ENCODE assay signal across 22 cellular contexts in the genomic region with DNA sequence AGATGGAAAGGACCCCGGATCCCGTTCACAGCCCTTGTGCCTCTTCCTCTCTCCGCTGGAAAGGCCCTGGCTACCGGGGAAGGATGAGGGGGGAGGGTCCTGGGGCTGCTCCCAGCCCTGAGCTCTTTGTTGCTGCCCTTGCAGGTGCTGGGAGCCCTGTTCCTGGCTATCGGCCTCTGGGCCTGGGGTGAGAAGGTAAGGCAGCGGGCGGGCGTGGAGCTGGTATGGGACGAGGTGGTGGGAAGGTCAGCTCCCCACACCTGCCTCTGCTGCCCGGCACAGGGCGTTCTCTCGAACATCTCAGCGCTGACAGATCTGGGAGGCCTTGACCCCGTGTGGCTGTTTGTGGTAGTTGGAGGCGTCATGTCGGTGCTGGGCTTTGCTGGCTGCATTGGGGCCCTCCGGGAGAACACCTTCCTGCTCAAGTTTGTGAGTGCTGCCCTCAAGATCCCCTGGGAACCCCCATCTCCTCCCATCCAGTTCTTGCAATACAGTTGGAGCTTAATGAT. TPM values are rescaled to one million over a fixed set of nuclear protein-coding genes. Genes with fewer than 3 reads are reported as not detected.
DNase-seq lines count a peak whose midpoint lies in the region; ATAC-seq, FAIRE-seq and TF ChIP-seq lines count a peak whose summit lies in the region.
"Had no signal": no experiment of that assay in that cellular context is flagged by ENCODE, and none has a peak within 500 bp of the region (broad histone marks: within the 10 kb centered on the region; RNA-seq: fewer than 3 reads in every experiment).

No MANE protein-coding gene starts in this region.

- TF ChIP-seq POLR2A in K562 (conservative IDR thresholded peaks at IDR 0.05) = no peak

- no peak for TF ChIP-seq RAD21 in K562 (CRISPR knock-in tag; conservative IDR thresholded peaks at IDR 0.05 in 1 of 2, IDR thresholded peaks at IDR 0.05 in 1 of 2)

- H2AFZ ChIP-seq in K562 (ENCODE audit: low read depth, low read length) = no peak overlapping the region

- H3K27ac ChIP-seq in CD4-positive, alpha-beta T cell (ENCODE audit: low read depth, low read length) = no peak overlapping the region
- H3K27ac ChIP-seq in K562 (ENCODE audit: extremely low read depth, low read depth, low read length) = no peak overlapping the region

- H3K36me3 ChIP-seq in H7 (replicated peaks; ENCODE audit: control insufficient read depth, insufficient read depth, low read length) (peaks cover 7% of the 10 kb centered on the region), K562 (ENCODE audit: control insufficient read depth, insufficient read depth, low read length) (peaks cover 26% of the 10 kb centered on the region; the same call in 2 of the 3 replicates)

- 82% methylated on average over 16 of the region's 17 CpGs for WGBS in K562 (ENCODE audit: insufficient coverage, low coverage, missing lambda C conversion rate)

- intact Hi-C loops in CD4-positive, alpha-beta T cell (cut with DNase I, micrococcal nuclease) = no loop called here
- intact Hi-C loops in K562 (cut with micrococcal nuclease) = no loop called here

- H3K4me3 ChIP-seq in H7 (ENCODE audit: insufficient read depth, low read depth, low read length) (no peak overlapping the region), K562 (no peak overlapping the region)
- H3K4me3 ChIP-seq: MG63 had no signal

- no peak for FAIRE-seq in K562 (lab: Jason Lieb, UNC)
- FAIRE-seq: GM12891, H1, HTR-8/SVneo had no signal

- peaks cover 45% of the 10 kb centered on the region for H3K79me2 ChIP-seq in K562 (ENCODE audit: control insufficient read depth, insufficient read depth, low read length)

- peaks cover 19% of the 10 kb centered on the region for H4K20me1 ChIP-seq in K562 (replicated peaks; ENCODE audit: control insufficient read depth, insufficient read depth, low read length)

- CTCF ChIA-PET in CD4-positive, alpha-beta T cell (lab: Charles Lee) = no interaction called here
- CTCF ChIA-PET in K562 (lab: Yijun Ruan, JAX; ENCODE audit: low intra/inter-chr PET ratio) = no interaction called here

- in situ Hi-C loops in K562 (cut with MboI) = no loop called here

- H3K36me3 Mint-ChIP-seq in CD4-positive, alpha-beta T cell (ENCODE audit: low read depth) = peaks cover 21% of the 10 kb centered on the region
- peaks cover 14 to 37% of the 10 kb centered on the region in 2 donors for H3K36me3 Mint-ChIP-seq in stimulated activated naive B cell treated with anti-CD40 and anti-IgM and Interleukin-4, amounts not matched to agents 10 μg/mL and 1 μg/mL and 100 μg/mL, for 72 hours
- H3K36me3 Mint-ChIP-seq: IgD-negative memory B cell had no signal

- POLR2A ChIA-PET in CD4-positive, alpha-beta T cell (lab: Charles Lee) = interaction anchor here (1.4 kb wide), 1 partner anchor 9 kb away, joined by 6 read pairs; no protein-coding TSS in a partner anchor
- POLR2A ChIA-PET in K562 (lab: Yijun Ruan, JAX) = interaction anchor here (0.9 kb wide), 1 partner anchor 59 kb away, joined by 4 read pairs; no protein-coding TSS in a partner anchor

- H3K4me3 Mint-ChIP-seq in CD4-positive, alpha-beta T cell = no peak overlapping the region
- no peak overlapping the region for H3K4me3 Mint-ChIP-seq in stimulated activated naive B cell treated with anti-CD40 and anti-IgM and Interleukin-4, amounts not matched to agents 10 μg/mL and 1 μg/mL and 100 μg/mL, for 72 hours
- H3K4me3 Mint-ChIP-seq: HFFc6; T-helper 1 cell treated with Interleukin-12 subunit alpha and Interleukin-12 subunit beta and Interleukin-4 antibody, amounts not matched to agents 30 μg/mL and 1 μg/mL, for 36 hours had no signal

- H3K27me3 ChIP-seq in CD4-positive, alpha-beta T cell (ENCODE audit: control insufficient read depth, insufficient read depth, low read length) = no peaks in the 10 kb centered on the region
- H3K27me3 ChIP-seq in H7 (ENCODE audit: control insufficient read depth, insufficient read depth, low read length) (no peaks in the 10 kb centered on the region), K562 (ENCODE audit: control insufficient read depth in 2 of 2, insufficient read depth in 2 of 2, low read length in 2 of 2) (no peaks in the 10 kb centered on the region)
- H3K27me3 ChIP-seq: MG63 had no signal

- DNase-seq in CD4-positive, alpha-beta T cell = no peak
- peak; percentile 61 for DNase-seq in H7
- no peak for DNase-seq in K562 (ENCODE audit: extremely low read depth in 1 of 4, low spot score in 3 of 4)
- no peak for DNase-seq in stimulated activated naive B cell treated with anti-CD40 and anti-IgM and Interleukin-4, amounts not matched to agents 10 μg/mL and 1 μg/mL and 100 μg/mL, for 72 hours
- DNase-seq in NCI-H2107 (lab: John Stamatoyannopoulos, UW) = no peak
- no peak for DNase-seq in NCI-H187 treated with DMSO at 0.1 percent for 48 hours (lab: John Stamatoyannopoulos, UW)
- DNase-seq: DMS153, GF-D8, HFFc6, Kasumi-1, MG63, NCI-H1436 treated with DMSO at 0.1 percent for 48 hours, NCI-H510A, PC-3, RPMI8226 had no signal

- no TSS peak for BruUV-seq in K562 (replicated peaks; lab: Mats Ljungman, UMichigan)

- H3K4me2 ChIP-seq in K562 (ENCODE audit: insufficient read depth, low read length) = no peak overlapping the region

- TF ChIP-seq CTCF in CD4-positive, alpha-beta T cell (IDR thresholded peaks at IDR 0.05) = no peak
- TF ChIP-seq CTCF in K562 (IDR thresholded peaks at IDR 0.05 in 2 of 3, conservative IDR thresholded peaks at IDR 0.05 in 1 of 3; ENCODE audit: insufficient read depth in 2 of 3, low read depth in 1 of 3, low read length in 3 of 3) = no peak

- H3K27ac Mint-ChIP-seq in CD4-positive, alpha-beta T cell = peak overlapping the region; percentile 68
- H3K27ac Mint-ChIP-seq in stimulated activated naive B cell treated with anti-CD40 and anti-IgM and Interleukin-4, amounts not matched to agents 10 μg/mL and 1 μg/mL and 100 μg/mL, for 72 hours = peak overlapping the region; percentile 31
- H3K27ac Mint-ChIP-seq: HFFc6; IgD-negative memory B cell; T-helper 1 cell treated with Interleukin-12 subunit alpha and Interleukin-12 subunit beta and Interleukin-4 antibody, amounts not matched to agents 30 μg/mL and 1 μg/mL, for 36 hours had no signal

- H3K27me3 Mint-ChIP-seq in CD4-positive, alpha-beta T cell = no peaks in the 10 kb centered on the region
- H3K27me3 Mint-ChIP-seq in stimulated activated naive B cell treated with anti-CD40 and anti-IgM and Interleukin-4, amounts not matched to agents 10 μg/mL and 1 μg/mL and 100 μg/mL, for 72 hours = no peaks in the 10 kb centered on the region
- H3K27me3 Mint-ChIP-seq: IgD-negative memory B cell had no signal

- no peak for TF ChIP-seq EP300 in K562 (IDR thresholded peaks at IDR 0.05; ENCODE audit: low read length)

- peaks cover 61% of the 10 kb centered on the region for H3K4me1 Mint-ChIP-seq in CD4-positive, alpha-beta T cell (ENCODE audit: low read depth)
- H3K4me1 Mint-ChIP-seq in stimulated activated naive B cell treated with anti-CD40 and anti-IgM and Interleukin-4, amounts not matched to agents 10 μg/mL and 1 μg/mL and 100 μg/mL, for 72 hours = peaks cover 43 to 75% of the 10 kb centered on the region in 2 donors

- peaks cover 19% of the 10 kb centered on the region for H3K9me1 ChIP-seq in K562 (ENCODE audit: control insufficient read depth, insufficient read depth, low read length)

- ATAC-seq in CD4-positive, alpha-beta T cell (ENCODE audit: poor library complexity) = no peak
- no peak for ATAC-seq in K562
- no peak for ATAC-seq in stimulated activated naive B cell treated with anti-CD40 and anti-IgM and Interleukin-4, amounts not matched to agents 10 μg/mL and 1 μg/mL and 100 μg/mL, for 72 hours (replicated peaks)
- no peak for ATAC-seq in HG03139 (IDR thresholded peaks at IDR 0.05; ENCODE audit: unreplicated experiment)
- ATAC-seq: PC-3 had no signal

- H3K4me1 ChIP-seq in K562 (replicated peaks in 1 of 2; ENCODE audit: control insufficient read depth in 2 of 2, insufficient read depth in 2 of 2, low read length in 2 of 2) = peaks cover 30 to 63% of the 10 kb centered on the region in 2 experiments

- no peaks in the 10 kb centered on the region for H3K9me3 ChIP-seq in CD4-positive, alpha-beta T cell (ENCODE audit: control insufficient read depth, low read length)
- H3K9me3 ChIP-seq in K562 (replicated peaks; ENCODE audit: control insufficient read depth, insufficient read depth, low read depth, low read length) = no peaks in the 10 kb centered on the region
- H3K9me3 ChIP-seq: MG63 had no signal

- H3K9me3 Mint-ChIP-seq in CD4-positive, alpha-beta T cell = no peaks in the 10 kb centered on the region
- no peaks in the 10 kb centered on the region for H3K9me3 Mint-ChIP-seq in stimulated activated naive B cell treated with anti-CD40 and anti-IgM and Interleukin-4, amounts not matched to agents 10 μg/mL and 1 μg/mL and 100 μg/mL, for 72 hours
- H3K9me3 Mint-ChIP-seq: HFFc6; IgD-negative memory B cell; T-helper 1 cell treated with Interleukin-12 subunit alpha and Interleukin-12 subunit beta and Interleukin-4 antibody, amounts not matched to agents 30 μg/mL and 1 μg/mL, for 36 hours had no signal

- H3K9ac ChIP-seq in K562 (ENCODE audit: insufficient read depth in 1 of 2, low read depth in 2 of 2, low read length in 2 of 2) = peak overlapping the region in 1 of 2 experiments; percentile 22; a peak in 1 of 4 replicates

RNA-seq across cellular contexts. Expression of a gene that starts 4.2 kb away (rescaled TPM):
- 1 to 10 TPM; 7.8 to 7.9 TPM for total RNA-seq in CD4-positive, alpha-beta T cell
- total RNA-seq in H7 (2014; rRNA removed; shearing (Covaris generic)) = 39.8 and 50.7 TPM in 2 replicates
- total RNA-seq in K562 (2011; cell fraction: chromatin; rRNA removed; ENCODE audit: low replicate concordance) = 52.6 and 123 TPM in 2 replicates
- total RNA-seq in K562 (2011; cell fraction: nucleolus; rRNA removed) = 102 and 110 TPM in 2 replicates
- 84.3 and 103 TPM in 2 replicates for total RNA-seq in K562 (2011; cell fraction: nucleoplasm; rRNA removed)
- total RNA-seq in K562 (2014; rRNA removed) (31.6 and 43.8 TPM in 2 replicates), K562 (2014; rRNA removed; fragmentation: Illumina TruSeq; extraction: Trizol) (28.2 and 30.4 TPM in 2 replicates), K562 (2015; rRNA removed; fragmentation: Illumina TruSeq; extraction: Trizol) (33.5 and 34.5 TPM in 2 replicates), K562 (2021) (53.3 and 58.3 TPM in 2 replicates)
- polyA plus RNA-seq in K562 (2011; rRNA removed) (38.7 and 44.3 TPM in 2 replicates), K562 (2014; fragmentation: Illumina TruSeq; extraction: Trizol) (49.9 and 51.9 TPM in 2 replicates), K562 (2014; fragmentation: Nextera tagmentation; extraction: Ambion mirVana) (1 to 10 TPM in 1 of 2 experiments, under 1 TPM in 1; 0.73 to 2.9 TPM), K562 (2014; rRNA removed) (43.3 and 58.6 TPM in 2 replicates)
- polyA plus RNA-seq in K562 (2011; cell fraction: cytosol; rRNA removed) = 43.2 and 65.5 TPM in 2 replicates
- 114 and 153 TPM in 2 replicates for polyA plus RNA-seq in K562 (2011; cell fraction: nucleus; rRNA removed)
- 36.7 and 36.8 TPM in 2 replicates for polyA plus RNA-seq in K562 (2012)
- 24.3 and 45.7 TPM in 2 replicates for polyA minus RNA-seq in K562 (2011; rRNA and poly(A)+ RNA removed)
- polyA minus RNA-seq in K562 (2011; cell fraction: cytosol; rRNA and poly(A)+ RNA removed) = 30.5 and 31.3 TPM in 2 replicates
- polyA minus RNA-seq in K562 (2011; cell fraction: nucleus; rRNA and poly(A)+ RNA removed) = 18.9 and 21.5 TPM in 2 replicates

RNA-seq across cellular contexts. Expression of a gene that starts 21.1 kb away (rescaled TPM):
- total RNA-seq in CD4-positive, alpha-beta T cell = not detected
- total RNA-seq in H7 (2014; rRNA removed; shearing (Covaris generic)) = 0.33 and 0.97 TPM in 2 replicates
- not detected in 2 replicates for total RNA-seq in K562 (2011; cell fraction: chromatin; rRNA removed; ENCODE audit: low replicate concordance)
- total RNA-seq in K562 (2011; cell fraction: nucleolus; rRNA removed) = not detected in 2 replicates
- not detected in 2 replicates for total RNA-seq in K562 (2011; cell fraction: nucleoplasm; rRNA removed)
- total RNA-seq in K562 (2014; rRNA removed) = not detected in 2 replicates
- total RNA-seq in K562 (2014; rRNA removed; fragmentation: Illumina TruSeq; extraction: Trizol) = not detected in 2 replicates
- total RNA-seq in K562 (2015; rRNA removed; fragmentation: Illumina TruSeq; extraction: Trizol) = not detected in 2 replicates
- not detected in 2 replicates for total RNA-seq in K562 (2021)
- 0.04 TPM in 1 of 2 replicates, not detected in the other for polyA plus RNA-seq in K562 (2011; rRNA removed)
- polyA plus RNA-seq in K562 (2011; cell fraction: cytosol; rRNA removed) = not detected in 2 replicates
- polyA plus RNA-seq in K562 (2011; cell fraction: nucleus; rRNA removed) = 0.20 TPM in 1 of 2 replicates, not detected in the other
- not detected in 2 replicates for polyA plus RNA-seq in K562 (2012)
- polyA plus RNA-seq in K562 (2014; fragmentation: Illumina TruSeq; extraction: Trizol) = not detected in 2 replicates
- polyA plus RNA-seq in K562 (2014; fragmentation: Nextera tagmentation; extraction: Ambion mirVana) = not detected
- polyA plus RNA-seq in K562 (2014; rRNA removed) = not detected in 2 replicates
- polyA minus RNA-seq in K562 (2011; rRNA and poly(A)+ RNA removed) = not detected in 2 replicates
- not detected in 2 replicates for polyA minus RNA-seq in K562 (2011; cell fraction: cytosol; rRNA and poly(A)+ RNA removed)
- not detected in 2 replicates for polyA minus RNA-seq in K562 (2011; cell fraction: nucleus; rRNA and poly(A)+ RNA removed)
- total RNA-seq: A673, HFFc6, PC-3 had no signal
- polyA plus RNA-seq: IgD-negative memory B cell had no signal

RNA-seq across cellular contexts. Expression of a gene that starts 21.2 kb away (rescaled TPM):
- total RNA-seq in CD4-positive, alpha-beta T cell = not detected
- 4.7 and 7.2 TPM in 2 replicates for total RNA-seq in H7 (2014; rRNA removed; shearing (Covaris generic))
- not detected in 2 replicates for total RNA-seq in K562 (2011; cell fraction: chromatin; rRNA removed; ENCODE audit: low replicate concordance)
- total RNA-seq in K562 (2011; cell fraction: nucleolus; rRNA removed) = not detected in 2 replicates
- total RNA-seq in K562 (2011; cell fraction: nucleoplasm; rRNA removed) = not detected in 2 replicates
- total RNA-seq in K562 (2014; rRNA removed) (0.29 TPM in 1 of 2 replicates, not detected in the other), K562 (2014; rRNA removed; fragmentation: Illumina TruSeq; extraction: Trizol) (not detected in 2 replicates), K562 (2015; rRNA removed; fragmentation: Illumina TruSeq; extraction: Trizol) (not detected in 2 replicates), K562 (2021) (not detected in 2 replicates)
- polyA plus RNA-seq in K562 (2011; rRNA removed) (0.11 TPM in 1 of 2 replicates, not detected in the other), K562 (2014; fragmentation: Illumina TruSeq; extraction: Trizol) (not detected in 2 replicates), K562 (2014; fragmentation: Nextera tagmentation; extraction: Ambion mirVana) (not detected), K562 (2014; rRNA removed) (not detected in 2 replicates)
- polyA plus RNA-seq in K562 (2011; cell fraction: cytosol; rRNA removed) = 0.13 TPM in 1 of 2 replicates, not detected in the other
- polyA plus RNA-seq in K562 (2011; cell fraction: nucleus; rRNA removed) = 0.11 TPM in 2 replicates
- polyA plus RNA-seq in K562 (2012) = not detected in 2 replicates
- not detected in 2 replicates for polyA minus RNA-seq in K562 (2011; rRNA and poly(A)+ RNA removed)
- not detected in 2 replicates for polyA minus RNA-seq in K562 (2011; cell fraction: cytosol; rRNA and poly(A)+ RNA removed)
- polyA minus RNA-seq in K562 (2011; cell fraction: nucleus; rRNA and poly(A)+ RNA removed) = not detected in 2 replicates
- total RNA-seq: A673, HFFc6 had no signal
- polyA plus RNA-seq: IgD-negative memory B cell had no signal

RNA-seq across cellular contexts. Expression of a gene that starts 41.6 kb away (rescaled TPM):
- total RNA-seq in CD4-positive, alpha-beta T cell = under 1 TPM; 0.22 to 0.36 TPM
- total RNA-seq in H7 (2014; rRNA removed; shearing (Covaris generic)) = 6.6 and 14.2 TPM in 2 replicates
- 4.6 and 13.9 TPM in 2 replicates for total RNA-seq in K562 (2011; cell fraction: chromatin; rRNA removed; ENCODE audit: low replicate concordance)
- total RNA-seq in K562 (2011; cell fraction: nucleolus; rRNA removed) = 5.5 and 8.2 TPM in 2 replicates
- 3.7 and 4.8 TPM in 2 replicates for total RNA-seq in K562 (2011; cell fraction: nucleoplasm; rRNA removed)
- total RNA-seq in K562 (2014; rRNA removed) (8.8 and 10.4 TPM in 2 replicates), K562 (2014; rRNA removed; fragmentation: Illumina TruSeq; extraction: Trizol) (3.9 and 4.6 TPM in 2 replicates), K562 (2015; rRNA removed; fragmentation: Illumina TruSeq; extraction: Trizol) (4.4 and 4.7 TPM in 2 replicates), K562 (2021) (10.7 and 11.6 TPM in 2 replicates)
- polyA plus RNA-seq in K562 (2011; rRNA removed) (3.3 and 4.0 TPM in 2 replicates), K562 (2014; fragmentation: Illumina TruSeq; extraction: Trizol) (4.8 and 6.3 TPM in 2 replicates), K562 (2014; fragmentation: Nextera tagmentation; extraction: Ambion mirVana) (under 1 TPM; 0.15 to 0.22 TPM), K562 (2014; rRNA removed) (5.1 and 5.8 TPM in 2 replicates)
- 1.5 and 6.8 TPM in 2 replicates for polyA plus RNA-seq in K562 (2011; cell fraction: cytosol; rRNA removed)
- 1.5 and 3.7 TPM in 2 replicates for polyA plus RNA-seq in K562 (2011; cell fraction: nucleus; rRNA removed)
- 3.5 and 4.6 TPM in 2 replicates for polyA plus RNA-seq in K562 (2012)
- 3.8 and 5.3 TPM in 2 replicates for polyA minus RNA-seq in K562 (2011; rRNA and poly(A)+ RNA removed)
- polyA minus RNA-seq in K562 (2011; cell fraction: cytosol; rRNA and poly(A)+ RNA removed) = 6.5 and 7.2 TPM in 2 replicates
- polyA minus RNA-seq in K562 (2011; cell fraction: nucleus; rRNA and poly(A)+ RNA removed) = 2.0 and 2.7 TPM in 2 replicates
